Comparison of ENCODE assay signal across 10 cellular contexts in genomic region chr20:58458342-58459057, GRCh38. TPM values are rescaled to one million over a fixed set of nuclear protein-coding genes. Genes with fewer than 3 reads are reported as not detected.
DNase-seq lines count a peak whose midpoint lies in the region; ATAC-seq, FAIRE-seq and TF ChIP-seq lines count a peak whose summit lies in the region.
"Had no signal": no experiment of that assay in that cellular context is flagged by ENCODE, and none has a peak within 500 bp of the region (broad histone marks: within the 10 kb centered on the region; RNA-seq: fewer than 3 reads in every experiment).

No MANE protein-coding gene starts in this region.

- no peak overlapping the region for H3K18ac ChIP-seq in mesenchymal stem cell (ENCODE audit: low read depth in 1 of 2, low read length in 2 of 2)

- TF ChIP-seq CTCF in HEK293 (tag by site-specific recombination; IDR thresholded peaks at IDR 0.05) (no peak), Peyer's patch (IDR thresholded peaks at IDR 0.05) (no peak), psoas muscle (IDR thresholded peaks at IDR 0.05) (no peak)

- no peak overlapping the region for H4K8ac ChIP-seq in mesenchymal stem cell (ENCODE audit: low read length)

- TF ChIP-seq POLR2A in Peyer's patch (IDR thresholded peaks at IDR 0.05): no peak
- no peak for TF ChIP-seq POLR2A in H54 (IDR thresholded peaks at IDR 0.05; ENCODE audit: low read depth, low read length)

- H3K9ac ChIP-seq in mesenchymal stem cell (ENCODE audit: low read length): no peak overlapping the region

- FAIRE-seq in H54 (lab: Jason Lieb, UNC): no peak

- H3K36me3 ChIP-seq in HEK293 (ENCODE audit: control insufficient read depth in 2 of 2, insufficient read depth in 1 of 2, low read length in 2 of 2) (no peaks in the 10 kb centered on the region), mesenchymal stem cell (ENCODE audit: control insufficient read depth in 1 of 2, insufficient read depth in 2 of 2, low read depth in 1 of 2, low read length in 2 of 2) (peaks cover 0 to 13% of the 10 kb centered on the region in 2 experiments), Peyer's patch (no peaks in the 10 kb centered on the region), psoas muscle (ENCODE audit: insufficient read depth in 1 of 2, low read depth in 1 of 2) (no peaks in the 10 kb centered on the region)

- H2BK15ac ChIP-seq in mesenchymal stem cell (ENCODE audit: low read depth, poor library complexity, severe bottlenecking): no peak overlapping the region

- H3K9me3 ChIP-seq in HEK293 (ENCODE audit: control insufficient read depth, insufficient read depth, low read depth, low read length) (no peaks in the 10 kb centered on the region), mesenchymal stem cell (ENCODE audit: control insufficient read depth, low read length) (peaks cover 9% of the 10 kb centered on the region), Peyer's patch (no peaks in the 10 kb centered on the region), psoas muscle (no peaks in the 10 kb centered on the region), right cardiac atrium (ENCODE audit: control insufficient read depth, low read length) (no peaks in the 10 kb centered on the region)

- 48% methylated on average over 14 of the region's 16 CpGs for WGBS in mesenchymal stem cell
- WGBS in psoas muscle, 3 donors: 77 to 83% (median 83%) methylated on average over 16 of the region's 16 CpGs
- 90% methylated on average over 16 of the region's 16 CpGs for WGBS in right cardiac atrium

- no peak overlapping the region for H3K27ac ChIP-seq in HEK293 (ENCODE audit: extremely low read depth, low read depth, low read length)
- no peak overlapping the region for H3K27ac ChIP-seq in mesenchymal stem cell (ENCODE audit: low read length, poor library complexity, severe bottlenecking)
- no peak overlapping the region for H3K27ac ChIP-seq in Peyer's patch
- no peak overlapping the region for H3K27ac ChIP-seq in psoas muscle
- no peak overlapping the region for H3K27ac ChIP-seq in right cardiac atrium (ENCODE audit: low read length)

- H2BK12ac ChIP-seq in mesenchymal stem cell (ENCODE audit: low read length in 2 of 2): no peak overlapping the region

- intact Hi-C loops in psoas muscle (cut with DNase I): loop anchor here in 1 of 2 donors (5.0 kb wide), 1 partner anchor 226 kb away; no protein-coding TSS in a partner anchor
- intact Hi-C loops in right cardiac atrium (cut with DNase I): loop anchor here in 2 of 4 donors (10.0 kb wide), 2 partner anchors 56 to 224 kb away; partner anchors contain the start of gene APCDD1L (in 1 of the 2)

- H3K4me3 ChIP-seq in HEK293 (ENCODE audit: low read depth, low read length) (no peak overlapping the region), mesenchymal stem cell (ENCODE audit: insufficient read depth in 1 of 2, low read depth in 1 of 2, low read length in 2 of 2) (no peak overlapping the region), Peyer's patch (no peak overlapping the region), psoas muscle (no peak overlapping the region), right cardiac atrium (ENCODE audit: low read length) (no peak overlapping the region)

- H3K4me2 ChIP-seq in mesenchymal stem cell (ENCODE audit: low read length, poor library complexity, severe bottlenecking): no peak overlapping the region

- H3K23ac ChIP-seq in mesenchymal stem cell (ENCODE audit: low read length in 2 of 2): no peak overlapping the region

- H4K91ac ChIP-seq in mesenchymal stem cell (ENCODE audit: low read length): no peak overlapping the region

- peak; percentile 5 for DNase-seq in KBM-7
- peak; percentile 58 for DNase-seq in mesenchymal stem cell
- DNase-seq in Peyer's patch: no peak
- no peak for DNase-seq in psoas muscle
- DNase-seq in right cardiac atrium: no peak
- DNase-seq in H54 (ENCODE audit: insufficient read length, low spot score): no peak
- DNase-seq: activated CD8-positive, alpha-beta memory T cell treated with anti-CD3 and anti-CD28 coated beads for 24 hours; stimulated activated CD4-positive, alpha-beta T cell treated with anti-CD3 and anti-CD28 coated beads, Interleukin-4, amount 100 ng/mL, for 24 hours had no signal

- in situ Hi-C loops in KBM-7 (cut with MboI; ENCODE audit: low pct_unique_long_range_greater_than_20kb, low sequenced_read_pairs): no loop called here

- H2AK5ac ChIP-seq in mesenchymal stem cell (ENCODE audit: low read length, severe bottlenecking): no peak overlapping the region

- no peak overlapping the region for H2AFZ ChIP-seq in mesenchymal stem cell (ENCODE audit: low read depth, low read length)

- CTCF ChIA-PET in HEK293 (lab: Yijun Ruan, JAX): interaction anchor here (0.8 to 1.0 kb wide), 3 partner anchors 11 to 225 kb away, joined by 3 read pairs; no protein-coding TSS in a partner anchor

- no peaks in the 10 kb centered on the region for H3K27me3 ChIP-seq in mesenchymal stem cell (ENCODE audit: control insufficient read depth in 1 of 2, insufficient read depth in 1 of 2, low read length in 2 of 2)
- H3K27me3 ChIP-seq in Peyer's patch: no peaks in the 10 kb centered on the region
- H3K27me3 ChIP-seq in psoas muscle (ENCODE audit: insufficient read depth in 3 of 3, low read length in 2 of 3): no peaks in the 10 kb centered on the region
- no peaks in the 10 kb centered on the region for H3K27me3 ChIP-seq in right cardiac atrium (ENCODE audit: control insufficient read depth, insufficient read depth)

- H2BK5ac ChIP-seq in mesenchymal stem cell (ENCODE audit: low read depth, low read length, poor library complexity, severe bottlenecking): no peak overlapping the region

- H3K79me1 ChIP-seq in mesenchymal stem cell (replicated peaks; ENCODE audit: low read length, poor library complexity, severe bottlenecking): peaks cover 2% of the 10 kb centered on the region

- no peak overlapping the region for H3K14ac ChIP-seq in mesenchymal stem cell (ENCODE audit: low read length in 2 of 2)

- H3K4me1 ChIP-seq in HEK293 (ENCODE audit: control insufficient read depth, insufficient read depth, low read length): no peaks in the 10 kb centered on the region
- peaks cover 20% of the 10 kb centered on the region for H3K4me1 ChIP-seq in mesenchymal stem cell (ENCODE audit: control insufficient read depth, insufficient read depth, low read depth, low read length)
- H3K4me1 ChIP-seq in Peyer's patch: peaks cover 0 to 3% (median 0%) of the 10 kb centered on the region in 4 donors
- H3K4me1 ChIP-seq in psoas muscle: no peaks in the 10 kb centered on the region
- no peaks in the 10 kb centered on the region for H3K4me1 ChIP-seq in right cardiac atrium (ENCODE audit: control insufficient read depth, insufficient read depth, low read length)

- H3K4ac ChIP-seq in mesenchymal stem cell (ENCODE audit: low read depth in 1 of 2, low read length in 2 of 2): no peak overlapping the region

- POLR2A ChIA-PET in HEK293 (lab: Yijun Ruan, JAX): no interaction called here

- no peak overlapping the region for H2BK120ac ChIP-seq in mesenchymal stem cell (ENCODE audit: low read depth, low read length)

- ATAC-seq in GM18868 (IDR thresholded peaks at IDR 0.05; ENCODE audit: unreplicated experiment) (peak; percentile 98), psoas muscle (no peak), right cardiac atrium (no peak)

TF ChIP-seq in HEK293, 187 proteins besides CTCF, POLR2A, EP300 and RAD21:
- TF ChIP-seq ZNF626 (tag by site-specific recombination; IDR thresholded peaks at IDR 0.05) (no peak), ZNF223 (tag by site-specific recombination; IDR thresholded peaks at IDR 0.05) (no peak), ZNF510 (tag by site-specific recombination; IDR thresholded peaks at IDR 0.05; ENCODE audit: insufficient replicate concordance) (no peak), ZNF623 (tag by site-specific recombination; IDR thresholded peaks at IDR 0.05) (peak; percentile 63)

RNA-seq across cellular contexts. Expression of gene APCDD1L, which starts 56.7 kb away (rescaled TPM):
- 0.17 TPM for polyA plus RNA-seq in mesenchymal stem cell (2013, experiment 1 of 2)
- polyA plus RNA-seq in mesenchymal stem cell (2013, experiment 2 of 2): 0.16 TPM
- total RNA-seq in Peyer's patch: not detected
- 1 to 10 TPM in 1 of 4 donors, under 1 TPM in 3; 0.14 to 1.2 (median 0.18) TPM for total RNA-seq in psoas muscle
- polyA plus RNA-seq in psoas muscle: under 1 TPM; 0.03 to 0.10 (median 0.07) TPM
- 1 to 10 TPM in 3 of 4 donors, under 1 TPM in 1; 0.65 to 4.3 (median 1.6) TPM for total RNA-seq in right cardiac atrium
- 0.14 TPM for polyA plus RNA-seq in right cardiac atrium

Comparison
In these comparisons a context has a peak if more than half of its experiments do, and no peak if none do; other contexts are left out.
1. DNase-seq: peak in KBM-7 (single experiment) and mesenchymal stem cell (single experiment); none in Peyer's patch (0 of 3), psoas muscle (0 of 2), right cardiac atrium (0 of 3) and H54 (single experiment).